ENCODE assay signal across 19 cellular contexts in the genomic region with DNA sequence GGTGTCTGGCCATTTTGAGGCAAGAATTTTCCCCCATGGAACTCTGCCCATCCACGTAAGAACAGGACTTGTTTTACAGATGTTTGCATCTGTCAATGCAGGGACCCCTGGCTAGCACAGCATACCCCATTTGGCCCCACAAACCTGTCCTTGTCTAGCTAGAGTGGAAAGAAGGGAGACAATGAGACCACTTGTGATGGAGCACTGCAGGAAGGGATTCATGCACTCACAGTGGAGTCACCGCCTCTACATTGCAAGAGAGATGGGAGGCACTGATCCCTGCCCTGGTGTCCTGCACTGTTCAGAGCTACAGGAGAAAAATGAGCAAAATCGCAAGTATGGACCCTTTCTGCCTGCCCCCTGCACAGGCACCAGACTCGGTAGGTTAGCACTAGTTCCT. TPM values are rescaled to one million over a fixed set of nuclear protein-coding genes. Genes with fewer than 3 reads are reported as not detected.
DNase-seq lines count a peak whose midpoint lies in the region; ATAC-seq and TF ChIP-seq lines count a peak whose summit lies in the region.
"Had no signal": no experiment of that assay in that cellular context is flagged by ENCODE, and none has a peak within 500 bp of the region (broad histone marks: within the 10 kb centered on the region; RNA-seq: fewer than 3 reads in every experiment).

No MANE protein-coding gene starts in this region.

- TF ChIP-seq EP300 in esophagus muscularis mucosa (IDR thresholded peaks at IDR 0.05), result no peak

- intact Hi-C loops in IMR-90 (cut with micrococcal nuclease) (no loop called here), esophagus muscularis mucosa (cut with DNase I) (no loop called here)

- no peak overlapping the region for H2BK15ac ChIP-seq in IMR-90 (ENCODE audit: low read depth, low read length)

- POLR2A ChIA-PET in IMR-90 (lab: Charles Lee; ENCODE audit: unreplicated experiment), result no interaction called here

- peaks cover 24 to 57% of the 10 kb centered on the region in 2 experiments; a peak in 3 of 4 replicates for H3K79me1 ChIP-seq in IMR-90 (ENCODE audit: low read depth in 1 of 2, low read length in 2 of 2)

- no peak overlapping the region; the same call in 1 of the 2 replicates for H3K14ac ChIP-seq in IMR-90 (replicated peaks; ENCODE audit: low read depth, low read length)

- TF ChIP-seq RAD21 in IMR-90 (IDR thresholded peaks at IDR 0.05; ENCODE audit: low read length), result no peak

- 100% methylated on average over 1 of the region's 4 CpGs; no CpG with 5 or more reads in 1 of the 2 experiments for whole genome bisulfite sequencing in IMR-90 (ENCODE audit: extremely low coverage in 2 of 2, insufficient read length in 1 of 2), 2 experiments
- WGBS in hepatocyte (ENCODE audit: low lambda C conversion rate, missing lambda C conversion rate), result 96% methylated on average over 4 of the region's 4 CpGs
- WGBS in esophagus muscularis mucosa, result 88% methylated on average over 4 of the region's 4 CpGs

- H3K9me3 ChIP-seq in IMR-90 (ENCODE audit: control insufficient read depth, insufficient read depth, low read length), result no peaks in the 10 kb centered on the region
- no peaks in the 10 kb centered on the region for H3K9me3 ChIP-seq in hepatocyte (ENCODE audit: low read depth)
- no peaks in the 10 kb centered on the region for H3K9me3 ChIP-seq in esophagus muscularis mucosa
- H3K9me3 ChIP-seq: BE2C; BLaER1 treated with 17β-estradiol and CSF1 and Interleukin-3, amounts not matched to agents 10 nM and 100 nM had no signal

- peak overlapping the region; percentile 35; the same call in 1 of the 2 replicates for H2AK5ac ChIP-seq in IMR-90 (ENCODE audit: low read depth, low read length)

- no peak for TF ChIP-seq CTCF in IMR-90 (conservative IDR thresholded peaks at IDR 0.05; ENCODE audit: low read depth, low read length)
- TF ChIP-seq CTCF in hepatocyte (IDR thresholded peaks at IDR 0.05; ENCODE audit: poor library complexity), result no peak
- TF ChIP-seq CTCF in esophagus muscularis mucosa (IDR thresholded peaks at IDR 0.05), result no peak

- CTCF ChIA-PET in IMR-90 (lab: Yijun Ruan, JAX), result no interaction called here

- H3K27ac ChIP-seq in IMR-90 (ENCODE audit: insufficient read depth, low read length), result no peak overlapping the region
- H3K27ac ChIP-seq in hepatocyte, result no peak overlapping the region
- no peak overlapping the region for H3K27ac ChIP-seq in esophagus muscularis mucosa (replicated peaks in 1 of 4)
- H3K27ac ChIP-seq: BLaER1 treated with 17β-estradiol and CSF1 and Interleukin-3, amounts not matched to agents 10 nM and 100 nM; GM23248 had no signal

- in situ Hi-C loops in IMR-90 (cut with MboI; ENCODE audit: low sequenced_read_pairs), result no loop called here
- in situ Hi-C loops in SK-MEL-5 (cut with HindIII; ENCODE audit: low pct_unique_long_range_greater_than_20kb, low sequenced_read_pairs), result no loop called here

- H4K20me1 ChIP-seq in IMR-90 (ENCODE audit: insufficient read depth, low read length), result no peaks in the 10 kb centered on the region
- H4K20me1 ChIP-seq in hepatocyte (ENCODE audit: insufficient read depth, poor library complexity, severe bottlenecking), result no peaks in the 10 kb centered on the region
- H4K20me1 ChIP-seq: BLaER1 treated with 17β-estradiol and CSF1 and Interleukin-3, amounts not matched to agents 10 nM and 100 nM had no signal

- H3K79me2 ChIP-seq in hepatocyte, result peaks cover 12% of the 10 kb centered on the region

- H3K27me3 ChIP-seq in IMR-90 (ENCODE audit: control insufficient read depth, insufficient read depth, low read length) (no peaks in the 10 kb centered on the region), hepatocyte (no peaks in the 10 kb centered on the region), esophagus muscularis mucosa (no peaks in the 10 kb centered on the region)
- H3K27me3 ChIP-seq: BE2C; BLaER1 treated with 17β-estradiol and CSF1 and Interleukin-3, amounts not matched to agents 10 nM and 100 nM had no signal

- no peak overlapping the region for H3K23ac ChIP-seq in IMR-90 (ENCODE audit: low read depth, low read length)

- no peak for ATAC-seq in IMR-90 (ENCODE audit: low read depth)
- ATAC-seq: GM12878, HCT116 had no signal

- no peaks in the 10 kb centered on the region for H3K9me2 ChIP-seq in hepatocyte (replicated peaks; ENCODE audit: insufficient read depth)

- no peak overlapping the region; the same call in 1 of the 2 replicates for H3K18ac ChIP-seq in IMR-90 (ENCODE audit: low read depth, low read length)

- peaks cover 3% of the 10 kb centered on the region for H3K9me1 ChIP-seq in IMR-90 (ENCODE audit: insufficient read depth, low read length)

- no peak overlapping the region for H4K91ac ChIP-seq in IMR-90 (ENCODE audit: insufficient read depth, low read depth, low read length)

- no TSS peak for BruUV-seq in IMR-90 (replicated peaks; lab: Mats Ljungman, UMichigan)

- no peak overlapping the region for H2AK9ac ChIP-seq in IMR-90 (replicated peaks; ENCODE audit: low read depth, low read length, poor library complexity)

- no peak overlapping the region for H2BK5ac ChIP-seq in IMR-90 (ENCODE audit: low read depth, low read length, poor library complexity, severe bottlenecking)

- H3K4me2 ChIP-seq in IMR-90 (ENCODE audit: low read depth, low read length) (no peak overlapping the region), hepatocyte (no peak overlapping the region)

- H4K8ac ChIP-seq in IMR-90 (ENCODE audit: low read depth in 2 of 2, low read length in 2 of 2), result no peak overlapping the region

- H3K56ac ChIP-seq in IMR-90 (ENCODE audit: extremely low read depth, insufficient read depth, low read length), result no peak overlapping the region

- H3K9ac ChIP-seq in IMR-90 (ENCODE audit: low read depth, low read length), result no peak overlapping the region
- H3K9ac ChIP-seq: BLaER1 treated with 17β-estradiol and CSF1 and Interleukin-3, amounts not matched to agents 10 nM and 100 nM; GM23248 had no signal

- H2BK20ac ChIP-seq in IMR-90 (ENCODE audit: low read depth, low read length), result no peak overlapping the region

- H3K4me3 ChIP-seq in IMR-90 (ENCODE audit: insufficient read depth, low read depth, low read length) (no peak overlapping the region), hepatocyte (no peak overlapping the region), esophagus muscularis mucosa (no peak overlapping the region)
- H3K4me3 ChIP-seq: BLaER1 treated with 17β-estradiol and CSF1 and Interleukin-3, amounts not matched to agents 10 nM and 100 nM; GM12878; GM23248 had no signal

- no peak overlapping the region for H2AFZ ChIP-seq in IMR-90 (replicated peaks; ENCODE audit: low read length, poor library complexity)
- no peak overlapping the region for H2AFZ ChIP-seq in hepatocyte
- H2AFZ ChIP-seq: GM23248 had no signal

- no peaks in the 10 kb centered on the region for H3K36me3 ChIP-seq in IMR-90 (ENCODE audit: control insufficient read depth, insufficient read depth, low read length)
- H3K36me3 ChIP-seq in hepatocyte (replicated peaks; ENCODE audit: insufficient read depth, low read depth), result no peaks in the 10 kb centered on the region
- no peaks in the 10 kb centered on the region for H3K36me3 ChIP-seq in esophagus muscularis mucosa
- H3K36me3 ChIP-seq: BE2C; BLaER1 treated with 17β-estradiol and CSF1 and Interleukin-3, amounts not matched to agents 10 nM and 100 nM had no signal

- dilution Hi-C loops in IMR-90 (cut with HindIII; ENCODE audit: low sequenced_read_pairs, unreplicated experiment), result no loop called here

- no peak overlapping the region for H4K5ac ChIP-seq in IMR-90 (ENCODE audit: low read depth, low read length)

- H2BK120ac ChIP-seq in IMR-90 (ENCODE audit: low read depth, low read length), result no peak overlapping the region

- DNase-seq in IMR-90 (no peak), SK-MEL-5 (ENCODE audit: low read depth, low spot score) (peak; percentile 70), islet precursor cell (peak; percentile 12), hepatocyte (ENCODE audit: low spot score) (no peak), esophagus muscularis mucosa (ENCODE audit: extremely low spot score) (no peak), AML-193 (lab: John Stamatoyannopoulos, UW) (no peak)
- DNase-seq: BE2C; CD4-positive, alpha-beta T cell; CD8-positive, alpha-beta memory T cell; DMS 273 treated with DMSO at 0.1 percent for 48 hours; DMS79; EL; GDM1; GM23248; H9 had no signal

- no peak for TF ChIP-seq POLR2A in IMR-90 (IDR thresholded peaks at IDR 0.05; ENCODE audit: low read depth, low read length)
- TF ChIP-seq POLR2A in esophagus muscularis mucosa (IDR thresholded peaks at IDR 0.05; ENCODE audit: low read depth), result no peak

- H3K4me1 ChIP-seq in IMR-90 (ENCODE audit: control insufficient read depth, insufficient read depth, low read length), result peaks cover 7% of the 10 kb centered on the region
- no peaks in the 10 kb centered on the region for H3K4me1 ChIP-seq in hepatocyte (ENCODE audit: insufficient read depth)
- peaks cover 0 to 23% (median 0%) of the 10 kb centered on the region in 4 donors for H3K4me1 ChIP-seq in esophagus muscularis mucosa
- H3K4me1 ChIP-seq: BE2C had no signal

- H3K4ac ChIP-seq in IMR-90 (ENCODE audit: low read depth, low read length), result 0 out of 2 replicates have a peak overlapping the region, but pooled peaks have one; percentile 10

TF ChIP-seq in IMR-90, 13 proteins besides CTCF, POLR2A, EP300 and RAD21 (continues in another document):
- TF ChIP-seq MXI1 (IDR thresholded peaks at IDR 0.05; ENCODE audit: borderline replicate concordance, low read depth, low read length), result no peak
- no peak for TF ChIP-seq MAZ (IDR thresholded peaks at IDR 0.05; ENCODE audit: borderline replicate concordance, low read depth, low read length)
- no peak for TF ChIP-seq CEBPB (IDR thresholded peaks at IDR 0.05; ENCODE audit: low read depth, low read length)
- TF ChIP-seq RCOR1 (IDR thresholded peaks at IDR 0.05; ENCODE audit: insufficient replicate concordance, low read length), result no peak
- no peak for TF ChIP-seq RFX5 (IDR thresholded peaks at IDR 0.05; ENCODE audit: low read depth, low read length)
- no peak for TF ChIP-seq BHLHE40 (IDR thresholded peaks at IDR 0.05; ENCODE audit: low read depth, low read length)

RNA-seq across cellular contexts. Expression of gene NPAS2, which starts 32.5 kb away (rescaled TPM):
- 5.2 and 5.6 TPM in 2 replicates for total RNA-seq in IMR-90 (2012; rRNA removed)
- 14.8 and 16.0 TPM in 2 replicates for polyA plus RNA-seq in IMR-90 (2012; rRNA removed)
- 12.8 and 30.1 TPM in 2 replicates for polyA plus RNA-seq in IMR-90 (2012; cell fraction: cytosol; rRNA removed)
- 40.4 and 69.1 TPM in 2 replicates for polyA plus RNA-seq in IMR-90 (2012; cell fraction: nucleus; rRNA removed; ENCODE audit: low replicate concordance)
- 45.0 and 50.0 TPM in 2 replicates for total RNA-seq in SK-MEL-5 (2014; rRNA removed; shearing (Covaris generic))
- polyA plus RNA-seq in SK-MEL-5 (2015; cell fraction: cytosol; rRNA removed), result 150 and 206 TPM in 2 replicates
- 289 and 317 TPM in 2 replicates for polyA plus RNA-seq in SK-MEL-5 (2015; cell fraction: nucleus; rRNA removed)
- 7.7 and 8.3 TPM in 2 replicates for total RNA-seq in hepatocyte
- polyA plus RNA-seq in hepatocyte, result 14.7 and 16.8 TPM in 2 replicates
- total RNA-seq in esophagus muscularis mucosa, result 10 to 100 TPM; 14.1 to 45.8 (median 28.1) TPM
- polyA plus RNA-seq: CD14-positive monocyte, GM12878 had no signal

Comparison
In these comparisons a context has a peak if more than half of its experiments do, and no peak if none do; other contexts are left out.
1. DNase-seq: peak in SK-MEL-5 (single experiment) and islet precursor cell (single experiment); none in IMR-90 (single experiment), hepatocyte (single experiment), esophagus muscularis mucosa (single experiment) and AML-193 (0 of 2).